In the genomic region with DNA sequence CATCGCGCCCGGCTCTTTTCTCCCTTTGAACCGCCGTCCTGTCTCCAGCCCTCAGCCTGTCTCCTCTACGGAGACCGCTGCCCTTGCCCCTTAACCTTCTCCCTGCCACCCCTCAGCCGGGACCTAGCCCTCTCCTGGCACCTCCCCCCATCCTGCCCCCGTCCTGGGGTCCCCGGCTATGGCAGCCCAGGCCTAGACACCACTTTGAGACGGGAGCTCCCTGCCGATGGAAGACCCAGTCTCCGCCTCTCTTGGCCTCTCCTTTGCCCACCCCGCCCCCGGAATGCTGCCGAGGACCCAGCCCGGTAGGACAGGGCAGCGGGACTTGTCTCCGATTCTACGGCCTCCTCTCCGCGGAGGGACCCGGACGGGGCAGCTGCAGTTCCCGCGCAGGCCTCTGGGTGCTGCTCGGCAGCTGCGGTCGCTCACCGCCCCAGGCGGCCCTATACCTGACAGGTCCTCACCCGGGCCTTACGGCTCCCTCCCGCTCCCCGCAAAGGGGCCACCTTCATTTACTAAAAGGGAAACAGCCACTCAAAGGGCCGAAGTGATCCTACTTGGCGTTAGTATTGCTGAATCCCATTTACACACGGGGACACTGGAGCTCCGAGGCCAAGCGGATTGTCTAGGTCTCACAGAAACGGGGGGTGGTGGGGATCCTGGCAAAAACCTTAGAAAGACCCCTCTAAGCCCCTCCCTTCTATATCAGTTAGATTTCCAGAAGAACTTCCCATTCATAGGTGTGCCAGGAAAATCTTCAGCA, we compare ENCODE assay signal across 8 cellular contexts. TPM values are rescaled to one million over a fixed set of nuclear protein-coding genes. Genes with fewer than 3 reads are reported as not detected.
DNase-seq lines count a peak whose midpoint lies in the region; ATAC-seq, FAIRE-seq and TF ChIP-seq lines count a peak whose summit lies in the region.

No MANE protein-coding gene starts in this region.

- intact Hi-C loops in gastrocnemius medialis (cut with DNase I; ENCODE audit: low total_unique reads): loop anchor here (1.0 kb wide), 1 partner anchor 118 kb away; no protein-coding TSS in a partner anchor

- DNase-seq in AG09309 (ENCODE audit: low read depth): no peak
- DNase-seq in GM19239 (ENCODE audit: insufficient read length, low spot score): peak; percentile 93
- DNase-seq in NAMALWA (ENCODE audit: low spot score): peak; percentile 70
- DNase-seq in T-helper 9 cell: peak; percentile 62
- peak in 32 of 56 donors; percentile 1 to 63 (median 8) for DNase-seq in amygdala (lab: John Stamatoyannopoulos, UW)
- DNase-seq in hepatocyte (ENCODE audit: low spot score): peak; percentile 92
- DNase-seq in gastrocnemius medialis: peak; percentile 28 to 44

- H3K27me3 ChIP-seq in hepatocyte (peaks cover 29% of the 10 kb centered on the region), gastrocnemius medialis (peaks cover 22 to 27% (median 24%) of the 10 kb centered on the region in 3 donors)

- no peaks in the 10 kb centered on the region for H3K9me2 ChIP-seq in hepatocyte (replicated peaks; ENCODE audit: insufficient read depth)

- no peak overlapping the region for H3K27ac ChIP-seq in hepatocyte
- no peak overlapping the region for H3K27ac ChIP-seq in gastrocnemius medialis

- peaks cover 9% of the 10 kb centered on the region for H3K4me1 ChIP-seq in hepatocyte (ENCODE audit: insufficient read depth)
- H3K4me1 ChIP-seq in gastrocnemius medialis: no peaks in the 10 kb centered on the region

- no peaks in the 10 kb centered on the region for H3K36me3 ChIP-seq in hepatocyte (replicated peaks; ENCODE audit: insufficient read depth, low read depth)
- no peaks in the 10 kb centered on the region for H3K36me3 ChIP-seq in gastrocnemius medialis

- WGBS in hepatocyte (ENCODE audit: low lambda C conversion rate, missing lambda C conversion rate): 7% methylated on average over 37 of the region's 41 CpGs

- in situ Hi-C loops in gastrocnemius medialis (cut with MboI; ENCODE audit: low sequenced_read_pairs in 4 of 4): loop anchor here in 1 of 4 donors (10.0 kb wide), 1 partner anchor 104 kb away; no protein-coding TSS in a partner anchor

- FAIRE-seq in GM19239 (lab: Jason Lieb, UNC): peak; percentile 39

- ATAC-seq in gastrocnemius medialis (peak; percentile 64 to 80), GM18907 (IDR thresholded peaks at IDR 0.05; ENCODE audit: unreplicated experiment) (no peak)

- no peaks in the 10 kb centered on the region for H4K20me1 ChIP-seq in hepatocyte (ENCODE audit: insufficient read depth, poor library complexity, severe bottlenecking)

- H3K4me3 ChIP-seq in AG09309 (ENCODE audit: control insufficient read depth, low read depth, low read length): no peak overlapping the region
- no peak overlapping the region for H3K4me3 ChIP-seq in hepatocyte
- no peak overlapping the region for H3K4me3 ChIP-seq in gastrocnemius medialis

- peak overlapping the region; percentile 84 for H2AFZ ChIP-seq in hepatocyte

- H3K4me2 ChIP-seq in hepatocyte: peak overlapping the region; percentile 82

- H3K79me2 ChIP-seq in hepatocyte: no peaks in the 10 kb centered on the region

- peak; percentile 97 for TF ChIP-seq CTCF in AG09309 (IDR thresholded peaks at IDR 0.05; ENCODE audit: control insufficient read depth, insufficient read depth, low read depth, low read length, missing control alignments)
- peak; percentile 92 for TF ChIP-seq CTCF in hepatocyte (IDR thresholded peaks at IDR 0.05; ENCODE audit: poor library complexity)
- peak; percentile 80 to 97 (median 91) for TF ChIP-seq CTCF in gastrocnemius medialis (IDR thresholded peaks at IDR 0.05 in 4 of 5, conservative IDR thresholded peaks at IDR 0.05 in 1 of 5)

- H3K9me3 ChIP-seq in hepatocyte (ENCODE audit: low read depth) (no peaks in the 10 kb centered on the region), gastrocnemius medialis (no peaks in the 10 kb centered on the region)

- no peak for TF ChIP-seq POLR2A in gastrocnemius medialis (IDR thresholded peaks at IDR 0.05)

RNA-seq across cellular contexts. Expression of a gene that starts 32.6 kb away (rescaled TPM):
- total RNA-seq in hepatocyte: not detected in 2 replicates
- not detected in 2 replicates for polyA plus RNA-seq in hepatocyte
- total RNA-seq in gastrocnemius medialis: not detected
